In genomic region chr3:57230006-57230405, GRCh38 we compare ENCODE assay signal across 15 cellular contexts. TPM values are rescaled to one million over a fixed set of nuclear protein-coding genes. Genes with fewer than 3 reads are reported as not detected.
A peak's percentile ranks its signal among the peaks of the same experiment; 100 is the strongest.
DNase-seq lines count a peak whose midpoint lies in the region; ATAC-seq, FAIRE-seq and TF ChIP-seq lines count a peak whose summit lies in the region.
"Had no signal": no experiment of that assay in that cellular context is flagged by ENCODE, and none has a peak within 500 bp of the region (broad histone marks: within the 10 kb centered on the region; RNA-seq: fewer than 3 reads in every experiment).

No MANE protein-coding gene starts in this region.

- FAIRE-seq in GM12878 (lab: Jason Lieb, UNC): no peak
- FAIRE-seq: GM19239 had no signal

- no peak overlapping the region for H3K27ac Mint-ChIP-seq in CD4-positive, CD25-positive, alpha-beta regulatory T cell
- H3K27ac Mint-ChIP-seq in IgD-negative memory B cell: peak overlapping the region in 1 of 3 donors; percentile 25
- no peak overlapping the region for H3K27ac Mint-ChIP-seq in neural crest cell (ENCODE audit: unreplicated experiment)
- H3K27ac Mint-ChIP-seq: activated T-helper 1 cell treated with anti-CD3 and anti-CD28 coated beads, Interleukin-12 subunit alpha, Interleukin-12 subunit beta, Interleukin-2, Interleukin-4 antibody, amounts not matched to agents 30 ng/mL and 10 ng/mL and 1 ng/mL, durations not matched to agents 14 hours and 24 hours and 36 hours had no signal

- peaks cover 19 to 50% (median 30%) of the 10 kb centered on the region in 4 donors for H3K4me1 Mint-ChIP-seq in CD4-positive, CD25-positive, alpha-beta regulatory T cell
- H3K4me1 Mint-ChIP-seq in IgD-negative memory B cell: peaks cover 21 to 38% (median 34%) of the 10 kb centered on the region in 3 donors
- peaks cover 25% of the 10 kb centered on the region for H3K4me1 Mint-ChIP-seq in neural crest cell

- SMC1A ChIA-PET in GM12878 (lab: Charles Lee; ENCODE audit: uncharacterized antibody, unreplicated experiment): interaction anchor here (0.6 kb wide), 1 partner anchor 158 kb away, joined by 4 read pairs; no protein-coding TSS in a partner anchor

- no peak for TF ChIP-seq RAD21 in GM12878 (IDR thresholded peaks at IDR 0.05; ENCODE audit: insufficient read depth, low read depth, low read length)

- intact Hi-C loops in GM12878 (cut with micrococcal nuclease; ENCODE audit: unreplicated experiment): no loop called here
- intact Hi-C loops in left colon (cut with DNase I, micrococcal nuclease): no loop called here

- CTCF ChIA-PET in GM12878 (lab: Yijun Ruan, JAX): interaction anchor here (0.7 kb wide), 1 partner anchor 38 kb away, joined by 3 read pairs; no protein-coding TSS in a partner anchor

- H3K27ac ChIP-seq in CD4-positive, CD25-positive, alpha-beta regulatory T cell (ENCODE audit: insufficient read depth, low read length, poor library complexity, severe bottlenecking): no peak overlapping the region
- H3K27ac ChIP-seq in GM12878 (ENCODE audit: control insufficient read depth, insufficient read depth): no peak overlapping the region

- no peak for TF ChIP-seq CTCF in GM12878 (IDR thresholded peaks at IDR 0.05 in 2 of 3, conservative IDR thresholded peaks at IDR 0.05 in 1 of 3; ENCODE audit: control insufficient read depth in 2 of 3, extremely low read depth in 1 of 3, insufficient read depth in 1 of 3, low read depth in 3 of 3, low read length in 3 of 3)
- TF ChIP-seq CTCF in neural crest cell (conservative IDR thresholded peaks at IDR 0.05): no peak

- H3K4me3 ChIP-seq in CD4-positive, CD25-positive, alpha-beta regulatory T cell (ENCODE audit: low read depth, low read length): no peak overlapping the region
- peak overlapping the region; percentile 89; the same call in 1 of the 2 replicates for H3K4me3 ChIP-seq in GM12878

- no peaks in the 10 kb centered on the region for H3K36me3 Mint-ChIP-seq in CD4-positive, CD25-positive, alpha-beta regulatory T cell
- H3K36me3 Mint-ChIP-seq in IgD-negative memory B cell (no peaks in the 10 kb centered on the region), neural crest cell (ENCODE audit: low read depth) (peaks cover 3% of the 10 kb centered on the region)

- no peak for TF ChIP-seq EP300 in GM12878 (IDR thresholded peaks at IDR 0.05; ENCODE audit: borderline replicate concordance in 1 of 2, control insufficient read depth in 1 of 2, low read depth in 2 of 2, low read length in 2 of 2)

- no peak for DNase-seq in CD4-positive, CD25-positive, alpha-beta regulatory T cell
- DNase-seq in GM12878 (ENCODE audit: low read depth, low spot score) (no peak), neural crest cell (ENCODE audit: low read depth, low spot score) (no peak), NCI-H526 treated with DMSO at 0.1 percent for 48 hours (lab: John Stamatoyannopoulos, UW) (no peak), GDM1 (lab: John Stamatoyannopoulos, UW) (no peak), AG08396 (ENCODE audit: low spot score) (no peak), left colon (no peak)
- DNase-seq: activated CD8-positive, alpha-beta T cell treated with anti-CD3 and anti-CD28 coated beads, Interleukin-2, amount 10 ng/mL, durations not matched to agents 7 days and 5 days; NCI-H2081 treated with DMSO at 0.1 percent for 48 hours; NCI-H510A treated with DMSO at 0.1 percent for 48 hours; stimulated activated CD4-positive, alpha-beta T cell treated with anti-CD3 and anti-CD28 coated beads, Interleukin-4, amount 100 ng/mL, for 24 hours; tibial artery had no signal

- H3K9me3 ChIP-seq in CD4-positive, CD25-positive, alpha-beta regulatory T cell (ENCODE audit: control insufficient read depth in 2 of 2, low read length in 2 of 2): no peaks in the 10 kb centered on the region
- H3K9me3 ChIP-seq in GM12878 (replicated peaks; ENCODE audit: control insufficient read depth, insufficient read depth, low read length): no peaks in the 10 kb centered on the region; the same call in 2 of the 3 replicates
- H3K9me3 ChIP-seq: tibial artery had no signal

- peak overlapping the region in 3 of 4 donors; percentile 52 to 91 (median 88) for H3K4me3 Mint-ChIP-seq in CD4-positive, CD25-positive, alpha-beta regulatory T cell
- peak overlapping the region in 3 of 4 donors; percentile 28 to 65 (median 55) for H3K4me3 Mint-ChIP-seq in IgD-negative memory B cell
- peak overlapping the region; percentile 44 for H3K4me3 Mint-ChIP-seq in neural crest cell

- no peaks in the 10 kb centered on the region for H4K20me1 ChIP-seq in GM12878 (ENCODE audit: control insufficient read depth, insufficient read depth)

- ATAC-seq in CD4-positive, CD25-positive, alpha-beta regulatory T cell (ENCODE audit: low read depth in 2 of 2): no peak
- ATAC-seq in GM12878: no peak
- ATAC-seq in left colon: no peak
- ATAC-seq: activated CD8-positive, alpha-beta T cell treated with anti-CD3 and anti-CD28 coated beads, Interleukin-2, amount 10 ng/mL, durations not matched to agents 7 days and 5 days had no signal

- peaks cover 23% of the 10 kb centered on the region for H3K4me1 ChIP-seq in CD4-positive, CD25-positive, alpha-beta regulatory T cell (ENCODE audit: control insufficient read depth, insufficient read depth, low read length, poor library complexity, severe bottlenecking)
- peaks cover 17% of the 10 kb centered on the region for H3K4me1 ChIP-seq in GM12878 (ENCODE audit: control insufficient read depth, insufficient read depth, low read length)

- H3K36me3 ChIP-seq in CD4-positive, CD25-positive, alpha-beta regulatory T cell (ENCODE audit: control insufficient read depth, insufficient read depth, low read length): no peaks in the 10 kb centered on the region
- H3K36me3 ChIP-seq in GM12878 (ENCODE audit: control insufficient read depth in 2 of 2, insufficient read depth in 2 of 2, low read length in 1 of 2): no peaks in the 10 kb centered on the region
- H3K36me3 ChIP-seq: tibial artery had no signal

- in situ Hi-C loops in GM12878 (cut with MboI): no loop called here

- H3K4me2 ChIP-seq in GM12878 (ENCODE audit: control insufficient read depth, insufficient read depth): peak overlapping the region; percentile 80

- H3K79me2 ChIP-seq in GM12878 (ENCODE audit: control insufficient read depth, insufficient read depth, low read length): peaks cover 61% of the 10 kb centered on the region

- no peaks in the 10 kb centered on the region for H3K9me3 Mint-ChIP-seq in CD4-positive, CD25-positive, alpha-beta regulatory T cell
- H3K9me3 Mint-ChIP-seq in IgD-negative memory B cell (no peaks in the 10 kb centered on the region), neural crest cell (no peaks in the 10 kb centered on the region)
- H3K9me3 Mint-ChIP-seq: activated T-helper 1 cell treated with anti-CD3 and anti-CD28 coated beads, Interleukin-12 subunit alpha, Interleukin-12 subunit beta, Interleukin-2, Interleukin-4 antibody, amounts not matched to agents 30 ng/mL and 10 ng/mL and 1 ng/mL, durations not matched to agents 14 hours and 24 hours and 36 hours had no signal

- no peak overlapping the region for H2AFZ ChIP-seq in GM12878 (ENCODE audit: control insufficient read depth, low read depth, low read length)

- WGBS in GM12878 (ENCODE audit: insufficient coverage, insufficient replicate concordance, low lambda C conversion rate, missing lambda C conversion rate): 95% methylated on average over 2 of the region's 2 CpGs

- no peaks in the 10 kb centered on the region for H3K27me3 Mint-ChIP-seq in CD4-positive, CD25-positive, alpha-beta regulatory T cell
- H3K27me3 Mint-ChIP-seq in IgD-negative memory B cell (no peaks in the 10 kb centered on the region), neural crest cell (ENCODE audit: low read depth) (peaks cover 9% of the 10 kb centered on the region)

- RAD21 ChIA-PET in GM12878 (lab: Charles Lee; ENCODE audit: unreplicated experiment): interaction anchor here (0.7 kb wide), 1 partner anchor 34 kb away, joined by 3 read pairs; no protein-coding TSS in a partner anchor

- BruUV-seq in GM12878 (replicated peaks; lab: Mats Ljungman, UMichigan): TSS peak; percentile 43

- H3K9ac ChIP-seq in GM12878 (ENCODE audit: control insufficient read depth, insufficient read depth, low read length): peak overlapping the region; percentile 18; the same call in 1 of the 2 replicates

- TF ChIP-seq POLR2A in GM12878 (IDR thresholded peaks at IDR 0.05; ENCODE audit: low read depth, low read length): no peak

- no peaks in the 10 kb centered on the region for H3K27me3 ChIP-seq in CD4-positive, CD25-positive, alpha-beta regulatory T cell (ENCODE audit: control insufficient read depth, insufficient read depth, low read length)
- no peaks in the 10 kb centered on the region for H3K27me3 ChIP-seq in GM12878 (replicated peaks in 1 of 2; ENCODE audit: control insufficient read depth in 2 of 2, insufficient read depth in 2 of 2, low read length in 1 of 2)
- H3K27me3 ChIP-seq: tibial artery had no signal

- POLR2A ChIA-PET in GM12878 (lab: Charles Lee): interaction anchor here (0.6 kb wide), 1 partner anchor 776 kb away, joined by 3 read pairs; no protein-coding TSS in a partner anchor

RNA-seq across cellular contexts. Expression of gene APPL1, which starts 2.5 kb away (rescaled TPM):
- 18.4 TPM for total RNA-seq in CD4-positive, CD25-positive, alpha-beta regulatory T cell
- 10 to 100 TPM; 31.2 to 39.5 (median 35.6) TPM for polyA plus RNA-seq in CD4-positive, CD25-positive, alpha-beta regulatory T cell
- polyA plus RNA-seq in IgD-negative memory B cell (125 TPM), GM12878 (2011; rRNA removed) (40.9 and 66.4 TPM in 2 replicates), GM12878 (2014; fragmentation: Illumina TruSeq; extraction: Trizol) (38.3 and 44.0 TPM in 2 replicates), GM12878 (2014; fragmentation: Nextera tagmentation; extraction: Ambion mirVana) (10 to 100 TPM; 15.0 to 16.6 TPM), GM12878 (2014; rRNA removed) (23.1 and 26.0 TPM in 2 replicates), GM12878 (2016; fragmentation: Nextera tagmentation; extraction: Ambion mirVana) (10 to 100 TPM; 73.4 to 77.6 TPM)
- total RNA-seq in GM12878 (2013; cell fraction: nucleolus; rRNA removed): 91.7 and 99.2 TPM in 2 replicates
- total RNA-seq in GM12878 (2014; rRNA removed) (56.5 and 66.2 TPM in 2 replicates), GM12878 (2014; rRNA removed; fragmentation: Illumina TruSeq; extraction: Trizol) (46.5 and 46.7 TPM in 2 replicates), GM12878 (2021) (35.2 and 39.5 TPM in 2 replicates), neural crest cell (27.5 and 28.9 TPM in 2 replicates), left colon (10 to 100 TPM; 25.7 to 38.8 TPM)
- polyA plus RNA-seq in GM12878 (2011; ENCODE audit: low read depth): 15.1 TPM
- 21.2 and 22.6 TPM in 2 replicates for polyA plus RNA-seq in GM12878 (2011; cell fraction: cytosol; rRNA removed)
- 16.3 and 16.4 TPM in 2 replicates for polyA plus RNA-seq in GM12878 (2011; cell fraction: nucleus; rRNA removed)
- 20.5 and 22.5 TPM in 2 replicates for polyA plus RNA-seq in GM12878 (2012)
- 58.4 and 64.9 TPM in 2 replicates for polyA minus RNA-seq in GM12878 (2011; rRNA and poly(A)+ RNA removed)
- 27.5 and 41.4 TPM in 2 replicates for polyA minus RNA-seq in GM12878 (2011; cell fraction: cytosol; rRNA and poly(A)+ RNA removed)
- polyA minus RNA-seq in GM12878 (2011; cell fraction: nucleus; rRNA and poly(A)+ RNA removed): 23.3 and 31.1 TPM in 2 replicates

RNA-seq across cellular contexts. Expression of gene HESX1, which starts 30.2 kb away (rescaled TPM):
- not detected for total RNA-seq in CD4-positive, CD25-positive, alpha-beta regulatory T cell
- polyA plus RNA-seq in CD4-positive, CD25-positive, alpha-beta regulatory T cell: under 1 TPM in 1 of 4 donors, not detected in 3; 0.78 TPM
- polyA plus RNA-seq in IgD-negative memory B cell: 1.1 TPM
- 1.9 and 2.0 TPM in 2 replicates for total RNA-seq in GM12878 (2013; cell fraction: nucleolus; rRNA removed)
- total RNA-seq in GM12878 (2014; rRNA removed): 3.6 and 4.6 TPM in 2 replicates
- total RNA-seq in GM12878 (2014; rRNA removed; fragmentation: Illumina TruSeq; extraction: Trizol): 2.5 and 2.7 TPM in 2 replicates
- total RNA-seq in GM12878 (2021): 2.7 and 3.1 TPM in 2 replicates
- 0.75 TPM for polyA plus RNA-seq in GM12878 (2011; ENCODE audit: low read depth)
- 5.8 and 8.3 TPM in 2 replicates for polyA plus RNA-seq in GM12878 (2011; rRNA removed)
- polyA plus RNA-seq in GM12878 (2011; cell fraction: cytosol; rRNA removed): 2.7 and 3.7 TPM in 2 replicates
- 5.4 and 7.0 TPM in 2 replicates for polyA plus RNA-seq in GM12878 (2011; cell fraction: nucleus; rRNA removed)
- 1.5 and 2.2 TPM in 2 replicates for polyA plus RNA-seq in GM12878 (2012)
- polyA plus RNA-seq in GM12878 (2014; fragmentation: Illumina TruSeq; extraction: Trizol): 4.4 and 4.8 TPM in 2 replicates
- 1 to 10 TPM; 4.2 to 5.9 TPM for polyA plus RNA-seq in GM12878 (2014; fragmentation: Nextera tagmentation; extraction: Ambion mirVana)
- 3.3 and 5.1 TPM in 2 replicates for polyA plus RNA-seq in GM12878 (2014; rRNA removed)
- 1 to 10 TPM; 3.0 to 3.1 TPM for polyA plus RNA-seq in GM12878 (2016; fragmentation: Nextera tagmentation; extraction: Ambion mirVana)
- 0.80 and 1.2 TPM in 2 replicates for polyA minus RNA-seq in GM12878 (2011; rRNA and poly(A)+ RNA removed)
- polyA minus RNA-seq in GM12878 (2011; cell fraction: cytosol; rRNA and poly(A)+ RNA removed): not detected in 2 replicates
- polyA minus RNA-seq in GM12878 (2011; cell fraction: nucleus; rRNA and poly(A)+ RNA removed): 0.96 TPM in 1 of 2 replicates, not detected in the other
- 0.98 and 1.7 TPM in 2 replicates for total RNA-seq in neural crest cell
- under 1 TPM in 1 of 2 donors, not detected in 1; 0.43 TPM for total RNA-seq in left colon
